Comparison of ENCODE assay signal across 1 cellular context in the genomic region with DNA sequence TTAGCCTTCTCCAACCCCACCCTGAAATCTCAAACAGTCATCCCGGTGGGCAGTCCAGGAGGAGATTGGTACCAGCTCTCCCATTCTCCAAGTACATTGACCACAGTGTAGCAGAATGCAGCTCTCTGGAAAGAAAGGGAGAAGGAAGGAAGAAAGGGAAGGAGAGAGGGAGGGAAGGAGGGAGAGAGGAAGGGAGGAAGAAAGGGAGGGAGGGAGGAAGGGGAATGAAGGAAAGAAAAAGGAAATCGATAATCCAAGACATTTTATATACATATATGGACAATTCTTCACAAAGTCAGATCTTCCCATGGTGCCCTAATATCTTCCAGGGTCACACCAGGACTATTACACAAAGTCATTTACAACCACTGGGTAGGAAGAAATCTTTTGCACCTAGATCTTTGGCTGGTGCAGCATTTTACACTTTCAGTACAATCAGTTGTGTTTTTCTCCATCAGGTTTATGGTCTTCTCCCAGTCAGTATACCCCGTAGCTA.
TF ChIP-seq lines count a peak whose summit lies in the region.

No MANE protein-coding gene starts in this region.

TF ChIP-seq in HepG2, 621 proteins besides CTCF, POLR2A, EP300 and RAD21 (continued from another document):
- TF ChIP-seq HNRNPH1 (optimal IDR thresholded peaks at IDR 0.05; ENCODE audit: low read depth, low read length) (no peak), TAF1 (CRISPR knock-in tag; IDR thresholded peaks at IDR 0.05) (no peak), ZEB1 (IDR thresholded peaks at IDR 0.05; ENCODE audit: insufficient replicate concordance, low read depth) (no peak), HNRNPK (IDR thresholded peaks at IDR 0.05; ENCODE audit: low read depth, low read length, poor library complexity, severe bottlenecking) (peak; percentile 98), NBN (conservative IDR thresholded peaks at IDR 0.05) (no peak), PCBP1 (IDR thresholded peaks at IDR 0.05; ENCODE audit: borderline replicate concordance, low read depth, low read length) (0 out of 2 replicates have a peak, but pooled peaks have one; percentile 59), ZNF615 (CRISPR knock-in tag; IDR thresholded peaks at IDR 0.05; ENCODE audit: borderline replicate concordance) (no peak), ZNF737 (CRISPR knock-in tag; IDR thresholded peaks at IDR 0.05; ENCODE audit: borderline replicate concordance) (no peak), MYC (CRISPR knock-in tag; IDR thresholded peaks at IDR 0.05; ENCODE audit: borderline replicate concordance) (no peak), SAP130 (CRISPR knock-in tag; IDR thresholded peaks at IDR 0.05; ENCODE audit: low read depth) (0 out of 2 replicates have a peak, but pooled peaks have one; percentile 1), PCBP2 (optimal IDR thresholded peaks at IDR 0.05; ENCODE audit: low read depth, low read length, poor library complexity, severe bottlenecking) (peak; percentile 76), KAT8 (CRISPR knock-in tag; IDR thresholded peaks at IDR 0.05) (0 out of 2 replicates have a peak, but pooled peaks have one; percentile 6)
- TF ChIP-seq, protein P1, sequence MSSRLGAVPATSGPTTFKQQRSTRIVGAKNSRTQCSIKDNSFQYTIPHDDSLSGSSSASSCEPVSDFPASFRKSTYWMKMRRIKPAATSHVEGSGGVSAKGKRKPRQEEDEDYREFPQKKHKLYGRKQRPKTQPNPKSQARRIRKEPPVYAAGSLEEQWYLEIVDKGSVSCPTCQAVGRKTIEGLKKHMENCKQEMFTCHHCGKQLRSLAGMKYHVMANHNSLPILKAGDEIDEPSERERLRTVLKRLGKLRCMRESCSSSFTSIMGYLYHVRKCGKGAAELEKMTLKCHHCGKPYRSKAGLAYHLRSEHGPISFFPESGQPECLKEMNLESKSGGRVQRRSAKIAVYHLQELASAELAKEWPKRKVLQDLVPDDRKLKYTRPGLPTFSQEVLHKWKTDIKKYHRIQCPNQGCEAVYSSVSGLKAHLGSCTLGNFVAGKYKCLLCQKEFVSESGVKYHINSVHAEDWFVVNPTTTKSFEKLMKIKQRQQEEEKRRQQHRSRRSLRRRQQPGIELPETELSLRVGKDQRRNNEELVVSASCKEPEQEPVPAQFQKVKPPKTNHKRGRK (CRISPR knock-in tag; IDR thresholded peaks at IDR 0.05) = peak; percentile 94
